In the genomic region with DNA sequence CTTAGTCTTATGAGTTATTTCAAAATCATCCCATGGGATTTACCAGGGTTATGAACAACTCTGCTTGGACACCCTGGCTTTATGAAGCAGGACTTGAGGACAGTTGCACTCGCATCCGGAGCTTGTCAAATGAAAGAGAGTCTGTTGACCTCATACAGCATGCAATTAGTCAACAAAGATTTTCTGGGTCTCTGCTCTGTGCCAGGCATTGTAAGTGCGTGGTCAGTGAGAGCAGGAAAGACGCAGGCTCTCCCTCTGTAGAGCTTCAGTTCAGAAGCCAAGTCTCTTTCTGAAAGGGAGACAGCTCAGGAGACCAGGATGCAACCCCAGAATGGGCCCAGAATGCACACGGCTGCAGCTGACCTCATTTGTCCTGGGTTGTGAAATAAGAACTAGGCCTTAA, we compare ENCODE assay signal across 20 cellular contexts. TPM values are rescaled to one million over a fixed set of nuclear protein-coding genes. Genes with fewer than 3 reads are reported as not detected.
DNase-seq lines count a peak whose midpoint lies in the region; ATAC-seq and TF ChIP-seq lines count a peak whose summit lies in the region.
"Had no signal": no experiment of that assay in that cellular context is flagged by ENCODE, and none has a peak within 500 bp of the region (broad histone marks: within the 10 kb centered on the region; RNA-seq: fewer than 3 reads in every experiment).

No MANE protein-coding gene starts in this region.

- H3K4me1 Mint-ChIP-seq in natural killer cell (peaks cover 4 to 7% of the 10 kb centered on the region in 2 donors), mesothelial cell of epicardium (peaks cover 10% of the 10 kb centered on the region)

- H3K4me3 Mint-ChIP-seq in natural killer cell (no peak overlapping the region), mesothelial cell of epicardium (no peak overlapping the region)
- H3K4me3 Mint-ChIP-seq: activated T-helper 1 cell treated with anti-CD3 and anti-CD28 coated beads, Interleukin-12 subunit alpha, Interleukin-12 subunit beta, Interleukin-2, Interleukin-4 antibody, amounts not matched to agents 30 ng/mL and 10 ng/mL and 1 ng/mL, durations not matched to agents 14 hours and 24 hours and 36 hours; GM23338 had no signal

- H3K27me3 Mint-ChIP-seq in natural killer cell (ENCODE audit: low read depth in 2 of 2) (peaks cover 4 to 9% of the 10 kb centered on the region in 2 donors), mesothelial cell of epicardium (ENCODE audit: low read depth) (no peaks in the 10 kb centered on the region)

- H3K9me3 Mint-ChIP-seq in natural killer cell (no peaks in the 10 kb centered on the region), mesothelial cell of epicardium (no peaks in the 10 kb centered on the region)
- H3K9me3 Mint-ChIP-seq: activated naive CD8-positive, alpha-beta T cell treated with anti-CD3 and anti-CD28 coated beads, Interleukin-2, amount 10 ng/mL, durations not matched to agents 7 days and 5 days; activated T-helper 1 cell treated with anti-CD3 and anti-CD28 coated beads, Interleukin-12 subunit alpha, Interleukin-12 subunit beta, Interleukin-2, Interleukin-4 antibody, amounts not matched to agents 30 ng/mL and 10 ng/mL and 1 ng/mL, durations not matched to agents 14 hours and 24 hours and 36 hours; CD8-positive, alpha-beta T cell; GM23338 had no signal

- no peak overlapping the region for H3K9ac ChIP-seq in BLaER1

- TF ChIP-seq CTCF in natural killer cell (IDR thresholded peaks at IDR 0.05) = no peak
- no peak for TF ChIP-seq CTCF in mesothelial cell of epicardium (IDR thresholded peaks at IDR 0.05; ENCODE audit: unreplicated experiment)

- no peak overlapping the region for H3K27ac ChIP-seq in BLaER1
- peak overlapping the region; percentile 53 for H3K27ac ChIP-seq in angular gyrus (ENCODE audit: low read depth, low read length)
- H3K27ac ChIP-seq: right lobe of liver, thoracic aorta had no signal

- no peaks in the 10 kb centered on the region for H4K20me1 ChIP-seq in BLaER1

- H3K9me3 ChIP-seq in BLaER1 = no peaks in the 10 kb centered on the region
- H3K9me3 ChIP-seq: right lobe of liver, thoracic aorta had no signal

- peaks cover 37% of the 10 kb centered on the region for H3K4me1 ChIP-seq in BLaER1
- H3K4me1 ChIP-seq: right lobe of liver had no signal

- peak overlapping the region; percentile 59 for H3K4me2 ChIP-seq in BLaER1
- H3K4me2 ChIP-seq: GM23338 had no signal

- intact Hi-C loops in left cardiac atrium (cut with DNase I) (no loop called here), sciatic nerve (cut with DNase I) (no loop called here), natural killer cell (cut with micrococcal nuclease) (no loop called here)

- H3K36me3 Mint-ChIP-seq in natural killer cell = no peaks in the 10 kb centered on the region
- no peaks in the 10 kb centered on the region for H3K36me3 Mint-ChIP-seq in mesothelial cell of epicardium
- H3K36me3 Mint-ChIP-seq: activated naive CD8-positive, alpha-beta T cell treated with anti-CD3 and anti-CD28 coated beads, Interleukin-2, amount 10 ng/mL, durations not matched to agents 7 days and 5 days; CD8-positive, alpha-beta T cell had no signal

- DNase-seq in left cardiac atrium = no peak
- DNase-seq in sciatic nerve (ENCODE audit: low spot score) = no peak
- DNase-seq in natural killer cell = no peak
- no peak for DNase-seq in mesothelial cell of epicardium (ENCODE audit: low spot score in 2 of 2, unreplicated experiment in 2 of 2)
- no peak for DNase-seq in stimulated activated CD4-positive, alpha-beta T cell treated with anti-CD3 and anti-CD28 coated beads, Interleukin-15, amount 100 ng/mL, for 24 hours
- DNase-seq: ACHN; activated CD4-positive, alpha-beta T cell treated with anti-CD3 and anti-CD28 coated beads for 1 hour; activated naive CD8-positive, alpha-beta T cell treated with anti-CD3 and anti-CD28 coated beads, Interleukin-2, amount 10 ng/mL, durations not matched to agents 7 days and 5 days; CD8-positive, alpha-beta T cell; effector memory CD4-positive, alpha-beta T cell; NCI-H1694; right lobe of liver; stimulated activated CD4-positive, alpha-beta T cell treated with anti-CD3 and anti-CD28 coated beads, Interleukin-2, amount 100 ng/mL, for 48 hours had no signal

- peak; percentile 61 to 72 for ATAC-seq in left cardiac atrium
- ATAC-seq in sciatic nerve = peak; percentile 38
- no peak for ATAC-seq in natural killer cell
- no peak for ATAC-seq in HG02852 (IDR thresholded peaks at IDR 0.05; ENCODE audit: unreplicated experiment)
- ATAC-seq: GM23338, Panc1 had no signal

- H3K36me3 ChIP-seq in BLaER1 = no peaks in the 10 kb centered on the region

- H3K27me3 ChIP-seq in BLaER1 = no peaks in the 10 kb centered on the region
- H3K27me3 ChIP-seq: right lobe of liver had no signal

- H3K27ac Mint-ChIP-seq in natural killer cell = no peak overlapping the region
- H3K27ac Mint-ChIP-seq in mesothelial cell of epicardium = no peak overlapping the region
- H3K27ac Mint-ChIP-seq: activated T-helper 1 cell treated with anti-CD3 and anti-CD28 coated beads, Interleukin-12 subunit alpha, Interleukin-12 subunit beta, Interleukin-2, Interleukin-4 antibody, amounts not matched to agents 30 ng/mL and 10 ng/mL and 1 ng/mL, durations not matched to agents 14 hours and 24 hours and 36 hours; CD8-positive, alpha-beta T cell; GM23338 had no signal

- H3K4me3 ChIP-seq in BLaER1 = no peak overlapping the region
- H3K4me3 ChIP-seq: GM23338, right lobe of liver, thoracic aorta had no signal

RNA-seq across cellular contexts. Expression of a gene that starts 45.5 kb away (rescaled TPM):
- total RNA-seq in left cardiac atrium = not detected
- not detected for total RNA-seq in sciatic nerve
- total RNA-seq in natural killer cell = not detected
- total RNA-seq in mesothelial cell of epicardium = 0.05 TPM in 1 of 3 replicates, not detected in the others
- total RNA-seq: activated naive CD8-positive, alpha-beta T cell treated with anti-CD3 and anti-CD28 coated beads, Interleukin-2, amount 10 ng/mL, durations not matched to agents 7 days and 5 days; activated T-helper 1 cell treated with anti-CD3 and anti-CD28 coated beads, Interleukin-12 subunit alpha, Interleukin-12 subunit beta, Interleukin-2, Interleukin-4 antibody, amounts not matched to agents 30 ng/mL and 10 ng/mL and 1 ng/mL, durations not matched to agents 14 hours and 24 hours and 36 hours; CD8-positive, alpha-beta T cell had no signal

RNA-seq across cellular contexts. Expression of a gene that starts 53.7 kb away (rescaled TPM):
- total RNA-seq in left cardiac atrium (10 to 100 TPM; 69.4 to 73.5 TPM), sciatic nerve (123 TPM), natural killer cell (not detected), mesothelial cell of epicardium (12.2 to 13.1 TPM (median 12.5 TPM) in 3 replicates)
- total RNA-seq: activated T-helper 1 cell treated with anti-CD3 and anti-CD28 coated beads, Interleukin-12 subunit alpha, Interleukin-12 subunit beta, Interleukin-2, Interleukin-4 antibody, amounts not matched to agents 30 ng/mL and 10 ng/mL and 1 ng/mL, durations not matched to agents 14 hours and 24 hours and 36 hours; CD8-positive, alpha-beta T cell had no signal

Comparison
In these comparisons a context has a peak if more than half of its experiments do, and no peak if none do; other contexts are left out.
1. ATAC-seq: peak in left cardiac atrium (2 of 2) and sciatic nerve (single experiment); none in natural killer cell (0 of 3) and HG02852 (single experiment).
2. RNA of a gene that starts 53.7 kb away (total RNA-seq): 123 TPM in sciatic nerve (single experiment), 69.4 to 73.5 TPM in left cardiac atrium and 12.2 to 13.1 TPM in mesothelial cell of epicardium; not detected in natural killer cell; every median in the first group is over 10 times any median in the second.